8 cellular contexts compared by ENCODE assay signal in the genomic region with DNA sequence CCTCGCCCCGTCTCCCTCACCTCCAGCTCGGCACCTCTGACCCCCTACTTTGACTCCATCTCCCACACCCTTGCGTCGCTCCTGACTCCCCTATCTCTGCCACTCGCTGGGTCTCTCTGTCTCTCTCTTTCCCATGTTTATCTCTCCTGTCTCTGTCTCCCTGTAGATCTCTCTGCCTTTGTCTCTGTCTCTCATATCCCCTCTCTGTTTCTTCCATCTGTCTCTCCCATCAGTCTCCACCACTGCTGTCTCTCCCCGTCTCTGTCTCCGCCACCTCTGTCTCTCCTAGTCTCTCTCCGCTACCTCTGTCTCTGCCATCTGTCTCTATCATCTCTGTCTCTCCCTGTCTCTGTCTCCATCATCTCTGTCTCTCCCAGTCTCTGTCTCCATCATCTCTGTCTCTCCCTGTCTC. TPM values are rescaled to one million over a fixed set of nuclear protein-coding genes. Genes with fewer than 3 reads are reported as not detected.
DNase-seq lines count a peak whose midpoint lies in the region; ATAC-seq, FAIRE-seq and TF ChIP-seq lines count a peak whose summit lies in the region.

No MANE protein-coding gene starts in this region.

- H3K36me3 ChIP-seq in HepG2 (replicated peaks in 1 of 2; ENCODE audit: control insufficient read depth in 1 of 2, insufficient read depth in 2 of 2, low read length in 2 of 2) (no peaks in the 10 kb centered on the region), right lobe of liver (no peaks in the 10 kb centered on the region), adrenal gland (replicated peaks in 1 of 2) (no peaks in the 10 kb centered on the region), uterus (no peaks in the 10 kb centered on the region)

- ATAC-seq in HepG2 (no peak), right lobe of liver (no peak)

- no peak for TF ChIP-seq RAD21 in HepG2 (CRISPR knock-in tag; IDR thresholded peaks at IDR 0.05)

- DNase-seq in HepG2 (ENCODE audit: low spot score) (no peak), right lobe of liver (no peak), adrenal gland (no peak), left kidney (ENCODE audit: low read depth, low spot score) (peak; percentile 37), uterus (no peak), hypothalamus (lab: John Stamatoyannopoulos, UW) (no peak), HuH-7.5 (ENCODE audit: low spot score) (no peak)
- no peak for DNase-seq in activated effector memory CD4-positive, alpha-beta T cell treated with anti-CD3 and anti-CD28 coated beads, Interleukin-2, amount 50 U/mL, for 16 hours

- H3K27me3 ChIP-seq in HepG2 (ENCODE audit: control insufficient read depth in 1 of 2, insufficient read depth in 2 of 2, low read length in 2 of 2) = no peaks in the 10 kb centered on the region
- no peaks in the 10 kb centered on the region for H3K27me3 ChIP-seq in right lobe of liver
- peaks cover 8% of the 10 kb centered on the region for H3K27me3 ChIP-seq in adrenal gland
- no peaks in the 10 kb centered on the region for H3K27me3 ChIP-seq in uterus

- no peaks in the 10 kb centered on the region for H3K79me2 ChIP-seq in HepG2 (ENCODE audit: insufficient read depth, low read length)

- TF ChIP-seq CTCF in HepG2 (CRISPR knock-in tag; IDR thresholded peaks at IDR 0.05) (no peak), right lobe of liver (IDR thresholded peaks at IDR 0.05) (no peak), adrenal gland (IDR thresholded peaks at IDR 0.05) (no peak), uterus (IDR thresholded peaks at IDR 0.05) (no peak)

- TF ChIP-seq POLR2A in HepG2 (IDR thresholded peaks at IDR 0.05; ENCODE audit: insufficient read depth in 1 of 2, low read depth in 2 of 2, low read length in 2 of 2) (no peak), right lobe of liver (IDR thresholded peaks at IDR 0.05) (no peak), adrenal gland (IDR thresholded peaks at IDR 0.05) (no peak), uterus (IDR thresholded peaks at IDR 0.05) (no peak)

- H3K4me3 ChIP-seq in HepG2 (replicated peaks in 1 of 3; ENCODE audit: insufficient read depth in 1 of 3, low read depth in 2 of 3, low read length in 3 of 3) (peak overlapping the region in 1 of 3 experiments; percentile 45; a peak in 2 of 6 replicates), right lobe of liver (no peak overlapping the region), adrenal gland (peak overlapping the region in 1 of 4 donors; percentile 31), uterus (no peak overlapping the region)

- intact Hi-C loops in HepG2 (cut with micrococcal nuclease; ENCODE audit: unreplicated experiment) (loop anchor here (5.0 kb wide), 1 partner anchor 96 kb away; no protein-coding TSS in a partner anchor), right lobe of liver (cut with DNase I) (loop anchor here in 1 of 2 donors (5.0 to 10.0 kb wide), 2 partner anchors 36 to 99 kb away; no protein-coding TSS in a partner anchor), adrenal gland (cut with DNase I) (loop anchor here in 1 of 2 donors (2.0 kb wide), 1 partner anchor 31 kb away; no protein-coding TSS in a partner anchor), uterus (cut with DNase I; ENCODE audit: low total_unique reads) (no loop called here)

- no peaks in the 10 kb centered on the region for H4K20me1 ChIP-seq in HepG2 (ENCODE audit: insufficient read depth, low read length)

- POLR2A ChIA-PET in HepG2 (lab: Yijun Ruan, JAX) = interaction anchor here (0.9 to 3.5 kb wide), 10 partner anchors 13 to 196 kb away, joined by 3 to 93 read pairs (median 14); partner anchors contain the start of genes CCDC9 and ZC3H4

- peak overlapping the region; percentile 67 for H3K9ac ChIP-seq in HepG2 (ENCODE audit: insufficient read depth, low read depth, low read length)

- in situ Hi-C loops in HepG2 (cut with HindIII; ENCODE audit: extremely low pct_ligation_motif_present, low pct_unique_long_range_greater_than_20kb) = no loop called here

- BruUV-seq in HepG2 (replicated peaks; lab: Mats Ljungman, UMichigan) = no TSS peak

- H3K27ac ChIP-seq in HepG2 (ENCODE audit: extremely low read length, insufficient read depth, low read length) (no peak overlapping the region), right lobe of liver (no peak overlapping the region), adrenal gland (peak overlapping the region in 3 of 5 donors; percentile 2 to 68 (median 41)), uterus (peak overlapping the region; percentile 71 to 73)

- H3K4me2 ChIP-seq in HepG2 (ENCODE audit: low read depth, low read length) = peak overlapping the region; percentile 67

- CTCF ChIA-PET in HepG2 (lab: Yijun Ruan, JAX; ENCODE audit: low intra/inter-chr PET ratio, low total read pairs) = interaction anchor here (0.8 to 2.7 kb wide), 4 partner anchors 13 to 94 kb away, joined by 3 to 33 read pairs (median 9); partner anchors contain the start of gene BBC3

- WGBS in HepG2 (ENCODE audit: low lambda C conversion rate) = 90% methylated on average over 9 of the region's 9 CpGs
- WGBS in right lobe of liver (ENCODE audit: insufficient coverage, low coverage, low lambda C conversion rate, missing lambda C conversion rate) = 20% methylated on average over 7 of the region's 9 CpGs
- 16 to 24% (median 18%) methylated on average over 6 to 9 of the region's 9 CpGs for WGBS in adrenal gland, 4 donors

- no peaks in the 10 kb centered on the region for H3K9me3 ChIP-seq in HepG2 (ENCODE audit: low read length)
- H3K9me3 ChIP-seq in right lobe of liver = no peaks in the 10 kb centered on the region
- H3K9me3 ChIP-seq in adrenal gland (replicated peaks in 1 of 3) = no peaks in the 10 kb centered on the region
- no peaks in the 10 kb centered on the region for H3K9me3 ChIP-seq in uterus

- TF ChIP-seq EP300 in HepG2 (IDR thresholded peaks at IDR 0.05; ENCODE audit: low read depth in 2 of 2, low read length in 2 of 2) (no peak), HepG2 (CRISPR knock-in tag; IDR thresholded peaks at IDR 0.05; ENCODE audit: borderline replicate concordance) (no peak)

- peaks cover 54% of the 10 kb centered on the region for H3K4me1 ChIP-seq in HepG2 (ENCODE audit: insufficient read depth, low read length)
- H3K4me1 ChIP-seq in right lobe of liver = peaks cover 0 to 12% (median 0%) of the 10 kb centered on the region in 4 donors
- H3K4me1 ChIP-seq in adrenal gland (replicated peaks in 1 of 2) = peaks cover 10 to 38% of the 10 kb centered on the region in 2 donors
- H3K4me1 ChIP-seq in uterus = peaks cover 4 to 21% of the 10 kb centered on the region in 2 donors

- no peak for FAIRE-seq in HepG2 (lab: Jason Lieb, UNC)

- H2AFZ ChIP-seq in HepG2 (ENCODE audit: low read length) = no peak overlapping the region

RNA-seq across cellular contexts. Expression of gene BBC3, which starts 12.4 kb away (rescaled TPM):
- total RNA-seq in HepG2 (2016; rRNA removed; fragmentation: Illumina TruSeq; extraction: Trizol) (5.8 and 8.8 TPM in 2 replicates), right lobe of liver (1 to 10 TPM; 1.8 to 8.0 (median 3.1) TPM), adrenal gland (10 to 100 TPM in 4 of 8 donors, 1 to 10 TPM in 4; 1.7 to 17.9 (median 10.1) TPM), uterus (10 to 100 TPM in 1 of 4 donors, 1 to 10 TPM in 3; 3.2 to 11.1 (median 4.8) TPM)
- total RNA-seq in HepG2 (2016; cell fraction: cytosol; rRNA removed; fragmentation: Illumina TruSeq; extraction: Trizol; ENCODE audit: low read depth) = 3.1 and 3.4 TPM in 2 replicates
- total RNA-seq in HepG2 (2016; cell fraction: insoluble cytoplasmic fraction; rRNA removed; fragmentation: Illumina TruSeq; extraction: Trizol) = 5.9 and 8.8 TPM in 2 replicates
- 6.6 and 7.4 TPM in 2 replicates for total RNA-seq in HepG2 (2016; cell fraction: membrane; rRNA removed; fragmentation: Illumina TruSeq; extraction: Trizol)
- total RNA-seq in HepG2 (2016; cell fraction: nucleus; rRNA removed; fragmentation: Illumina TruSeq; extraction: Trizol) = 4.6 and 5.1 TPM in 2 replicates
- polyA plus RNA-seq in HepG2 (2011; rRNA removed) (6.1 and 11.1 TPM in 2 replicates), adrenal gland (1 to 10 TPM in 2 of 3 donors, under 1 TPM in 1; 0.27 to 8.4 (median 4.4) TPM)
- polyA plus RNA-seq in HepG2 (2011; cell fraction: cytosol; rRNA removed) = 7.0 and 10.6 TPM in 2 replicates
- 18.7 and 18.8 TPM in 2 replicates for polyA plus RNA-seq in HepG2 (2011; cell fraction: nucleus; rRNA removed)
- 7.0 and 13.6 TPM in 2 replicates for polyA plus RNA-seq in HepG2 (2012)
- polyA plus RNA-seq in HepG2 (2016; cell fraction: cytosol; fragmentation: Illumina TruSeq; extraction: Trizol; ENCODE audit: low read depth) = 1.8 and 1.9 TPM in 2 replicates
- polyA plus RNA-seq in HepG2 (2016; cell fraction: insoluble cytoplasmic fraction; fragmentation: Illumina TruSeq; extraction: Trizol; ENCODE audit: low read depth) = 9.2 and 11.0 TPM in 2 replicates
- 5.1 and 5.2 TPM in 2 replicates for polyA plus RNA-seq in HepG2 (2016; cell fraction: membrane; fragmentation: Illumina TruSeq; extraction: Trizol; ENCODE audit: low read depth)
- 13.0 and 13.4 TPM in 2 replicates for polyA plus RNA-seq in HepG2 (2016; cell fraction: nucleus; fragmentation: Illumina TruSeq; extraction: Trizol; ENCODE audit: insufficient read depth, low read depth)
- polyA minus RNA-seq in HepG2 (2011; rRNA and poly(A)+ RNA removed; ENCODE audit: low replicate concordance) = 2.1 and 9.7 TPM in 2 replicates
- polyA minus RNA-seq in HepG2 (2011; cell fraction: cytosol; rRNA and poly(A)+ RNA removed) = 8.9 and 9.3 TPM in 2 replicates
- polyA minus RNA-seq in HepG2 (2011; cell fraction: nucleus; rRNA and poly(A)+ RNA removed) = 5.4 and 6.2 TPM in 2 replicates

RNA-seq across cellular contexts. Expression of gene CCDC9, which starts 13.0 kb away (rescaled TPM):
- total RNA-seq in HepG2 (2016; rRNA removed; fragmentation: Illumina TruSeq; extraction: Trizol) = 5.9 and 6.3 TPM in 2 replicates
- 3.4 and 3.5 TPM in 2 replicates for total RNA-seq in HepG2 (2016; cell fraction: cytosol; rRNA removed; fragmentation: Illumina TruSeq; extraction: Trizol; ENCODE audit: low read depth)
- total RNA-seq in HepG2 (2016; cell fraction: insoluble cytoplasmic fraction; rRNA removed; fragmentation: Illumina TruSeq; extraction: Trizol) = 3.8 and 7.1 TPM in 2 replicates
- 4.5 and 5.0 TPM in 2 replicates for total RNA-seq in HepG2 (2016; cell fraction: membrane; rRNA removed; fragmentation: Illumina TruSeq; extraction: Trizol)
- 4.4 and 5.5 TPM in 2 replicates for total RNA-seq in HepG2 (2016; cell fraction: nucleus; rRNA removed; fragmentation: Illumina TruSeq; extraction: Trizol)
- polyA plus RNA-seq in HepG2 (2011; rRNA removed) = 2.9 and 3.0 TPM in 2 replicates
- polyA plus RNA-seq in HepG2 (2011; cell fraction: cytosol; rRNA removed) = 2.1 and 2.2 TPM in 2 replicates
- polyA plus RNA-seq in HepG2 (2011; cell fraction: nucleus; rRNA removed) = 10.1 and 11.8 TPM in 2 replicates
- polyA plus RNA-seq in HepG2 (2012) = 10.0 TPM in 2 replicates
- 1.6 and 1.8 TPM in 2 replicates for polyA plus RNA-seq in HepG2 (2016; cell fraction: cytosol; fragmentation: Illumina TruSeq; extraction: Trizol; ENCODE audit: low read depth)
- polyA plus RNA-seq in HepG2 (2016; cell fraction: insoluble cytoplasmic fraction; fragmentation: Illumina TruSeq; extraction: Trizol; ENCODE audit: low read depth) = 9.0 and 10.3 TPM in 2 replicates
- 3.6 and 3.9 TPM in 2 replicates for polyA plus RNA-seq in HepG2 (2016; cell fraction: membrane; fragmentation: Illumina TruSeq; extraction: Trizol; ENCODE audit: low read depth)
- 22.8 and 25.7 TPM in 2 replicates for polyA plus RNA-seq in HepG2 (2016; cell fraction: nucleus; fragmentation: Illumina TruSeq; extraction: Trizol; ENCODE audit: insufficient read depth, low read depth)
- 1.8 and 6.2 TPM in 2 replicates for polyA minus RNA-seq in HepG2 (2011; rRNA and poly(A)+ RNA removed; ENCODE audit: low replicate concordance)
- polyA minus RNA-seq in HepG2 (2011; cell fraction: cytosol; rRNA and poly(A)+ RNA removed) = 0.99 and 1.7 TPM in 2 replicates
- polyA minus RNA-seq in HepG2 (2011; cell fraction: nucleus; rRNA and poly(A)+ RNA removed) = 6.3 and 7.5 TPM in 2 replicates
- total RNA-seq in right lobe of liver = 10 to 100 TPM in 2 of 6 experiments, 1 to 10 TPM in 4; 5.8 to 15.1 (median 9.1) TPM
- total RNA-seq in adrenal gland = 10 to 100 TPM; 12.8 to 52.9 (median 32.5) TPM
- 10 to 100 TPM; 23.2 to 86.5 (median 31.8) TPM for polyA plus RNA-seq in adrenal gland
- 10 to 100 TPM in 2 of 4 donors, 1 to 10 TPM in 2; 2.6 to 45.4 (median 8.1) TPM for total RNA-seq in uterus

RNA-seq across cellular contexts. Expression of gene INAFM1, which starts 31.3 kb away (rescaled TPM):
- total RNA-seq in HepG2 (2016; rRNA removed; fragmentation: Illumina TruSeq; extraction: Trizol) = 1.00 and 1.9 TPM in 2 replicates
- total RNA-seq in HepG2 (2016; cell fraction: cytosol; rRNA removed; fragmentation: Illumina TruSeq; extraction: Trizol; ENCODE audit: low read depth) = 0.81 and 1.1 TPM in 2 replicates
- 1.1 and 1.8 TPM in 2 replicates for total RNA-seq in HepG2 (2016; cell fraction: insoluble cytoplasmic fraction; rRNA removed; fragmentation: Illumina TruSeq; extraction: Trizol)
- total RNA-seq in HepG2 (2016; cell fraction: membrane; rRNA removed; fragmentation: Illumina TruSeq; extraction: Trizol) = 1.0 and 1.2 TPM in 2 replicates
- total RNA-seq in HepG2 (2016; cell fraction: nucleus; rRNA removed; fragmentation: Illumina TruSeq; extraction: Trizol) = 0.78 and 1.0 TPM in 2 replicates
- polyA plus RNA-seq in HepG2 (2011; rRNA removed) = 0.88 and 1.3 TPM in 2 replicates
- 0.60 and 0.93 TPM in 2 replicates for polyA plus RNA-seq in HepG2 (2011; cell fraction: cytosol; rRNA removed)
- polyA plus RNA-seq in HepG2 (2011; cell fraction: nucleus; rRNA removed) = 5.3 and 5.5 TPM in 2 replicates
- polyA plus RNA-seq in HepG2 (2012) = 2.8 and 3.1 TPM in 2 replicates
- 2.2 and 2.5 TPM in 2 replicates for polyA plus RNA-seq in HepG2 (2016; cell fraction: cytosol; fragmentation: Illumina TruSeq; extraction: Trizol; ENCODE audit: low read depth)
- 1.8 and 2.4 TPM in 2 replicates for polyA plus RNA-seq in HepG2 (2016; cell fraction: insoluble cytoplasmic fraction; fragmentation: Illumina TruSeq; extraction: Trizol; ENCODE audit: low read depth)
- 1.7 and 2.2 TPM in 2 replicates for polyA plus RNA-seq in HepG2 (2016; cell fraction: membrane; fragmentation: Illumina TruSeq; extraction: Trizol; ENCODE audit: low read depth)
- 4.5 and 6.9 TPM in 2 replicates for polyA plus RNA-seq in HepG2 (2016; cell fraction: nucleus; fragmentation: Illumina TruSeq; extraction: Trizol; ENCODE audit: insufficient read depth, low read depth)
- 0.35 and 1.3 TPM in 2 replicates for polyA minus RNA-seq in HepG2 (2011; rRNA and poly(A)+ RNA removed; ENCODE audit: low replicate concordance)
- polyA minus RNA-seq in HepG2 (2011; cell fraction: cytosol; rRNA and poly(A)+ RNA removed) = 1.2 and 1.5 TPM in 2 replicates
- 0.99 and 1.4 TPM in 2 replicates for polyA minus RNA-seq in HepG2 (2011; cell fraction: nucleus; rRNA and poly(A)+ RNA removed)
- total RNA-seq in right lobe of liver = 1 to 10 TPM; 2.2 to 5.8 (median 4.4) TPM
- 100 to 1,000 TPM in 1 of 8 donors, 10 to 100 TPM in 7; 18.1 to 183 (median 66.7) TPM for total RNA-seq in adrenal gland
- polyA plus RNA-seq in adrenal gland = 100 to 1,000 TPM in 1 of 3 donors, 10 to 100 TPM in 1, 1 to 10 TPM in 1; 7.8 to 144 (median 62.0) TPM
- total RNA-seq in uterus = 10 to 100 TPM in 2 of 4 donors, 1 to 10 TPM in 2; 2.8 to 39.5 (median 13.5) TPM

Comparison
In these comparisons a context has a peak if more than half of its experiments do, and no peak if none do; other contexts are left out.
1. H3K27ac ChIP-seq: peak in adrenal gland (3 of 5) and uterus (2 of 2); none in HepG2 (single experiment) and right lobe of liver (0 of 3).